ENCODE assay signal across 8 cellular contexts in genomic region chr6:79233611-79234149, GRCh38. TPM values are rescaled to one million over a fixed set of nuclear protein-coding genes. Genes with fewer than 3 reads are reported as not detected.
DNase-seq lines count a peak whose midpoint lies in the region; ATAC-seq and TF ChIP-seq lines count a peak whose summit lies in the region.

No MANE protein-coding gene starts in this region.

- H3K27me3 ChIP-seq in prostate gland (replicated peaks; ENCODE audit: insufficient read depth) = no peaks in the 10 kb centered on the region

- ATAC-seq in HG02763 (IDR thresholded peaks at IDR 0.05; ENCODE audit: unreplicated experiment) (peak; percentile 69), left ventricle myocardium superior (peak; percentile 96)

- H3K36me3 ChIP-seq in prostate gland = no peaks in the 10 kb centered on the region
- no peaks in the 10 kb centered on the region for H3K36me3 ChIP-seq in urinary bladder (ENCODE audit: insufficient read depth)

- intact Hi-C loops in left ventricle myocardium superior (cut with micrococcal nuclease) = loop anchor here (10.0 kb wide), 1 partner anchor 159 kb away; the partner anchor contains the start of gene PHIP
- intact Hi-C loops in prostate gland (cut with DNase I) = loop anchor here (5.0 kb wide), 2 partner anchors 156 to 304 kb away; partner anchors contain the start of genes LCA5 and PHIP

- H3K27ac ChIP-seq in prostate gland = peak overlapping the region; percentile 88 to 91
- H3K27ac ChIP-seq in urinary bladder (ENCODE audit: low read depth) = peak overlapping the region; percentile 81

- peak; percentile 70 to 90 (median 83) for DNase-seq in NCI-H1417 (lab: John Stamatoyannopoulos, UW)
- DNase-seq in T follicular helper cell (ENCODE audit: low read depth) = peak; percentile 42
- DNase-seq in amniotic stem cell (lab: John Stamatoyannopoulos, UW) = peak; percentile 69
- DNase-seq in left ventricle myocardium superior = peak; percentile 94
- DNase-seq in prostate gland (ENCODE audit: low spot score) = peak; percentile 85

- H3K9me3 ChIP-seq in prostate gland = no peaks in the 10 kb centered on the region

- peak; percentile 50 for TF ChIP-seq POLR2A in prostate gland (IDR thresholded peaks at IDR 0.05)

- peak overlapping the region; percentile 55 for H3K4me3 ChIP-seq in GM12875 (ENCODE audit: low read depth, low read length)
- peak overlapping the region; percentile 59 to 67 for H3K4me3 ChIP-seq in prostate gland
- H3K4me3 ChIP-seq in urinary bladder (ENCODE audit: low read depth, low read length) = peak overlapping the region; percentile 64

- TF ChIP-seq CTCF in GM12875 (IDR thresholded peaks at IDR 0.05; ENCODE audit: borderline replicate concordance, insufficient read depth, low read depth, low read length) = peak; percentile 33
- TF ChIP-seq CTCF in prostate gland (IDR thresholded peaks at IDR 0.05) = peak in 2 of 4 experiments; percentile 48 to 57

- under 1% methylated on average over 34 of the region's 41 CpGs for WGBS in prostate gland
- WGBS in urinary bladder = 0% methylated on average over 41 of the region's 41 CpGs

- H3K4me1 ChIP-seq in prostate gland (replicated peaks) (no peaks in the 10 kb centered on the region), urinary bladder (ENCODE audit: insufficient read depth) (no peaks in the 10 kb centered on the region)

RNA-seq across cellular contexts. Expression of gene HMGN3, which starts 0.8 kb away (rescaled TPM):
- total RNA-seq in left ventricle myocardium superior (166 TPM), prostate gland (100 to 1,000 TPM in 1 of 2 donors, 10 to 100 TPM in 1; 65.2 to 117 TPM), urinary bladder (84.0 TPM)
- 93.1 TPM for polyA plus RNA-seq in urinary bladder

Comparison
In these comparisons a context has a peak if more than half of its experiments do, and no peak if none do; other contexts are left out.
1. Peak in every context shown above with its lines: DNase-seq, ATAC-seq, H3K4me3 ChIP-seq and H3K27ac ChIP-seq.
2. DNase-seq: peak in every context shown above with its lines; median percentile 94 in left ventricle myocardium superior; 85 in prostate gland; 83 in NCI-H1417; 69 in amniotic stem cell; 42 in T follicular helper cell.